In genomic region chr2:132757676-132758075, GRCh38 we compare ENCODE assay signal across 23 cellular contexts.
A peak's percentile ranks its signal among the peaks of the same experiment; 100 is the strongest.
DNase-seq lines count a peak whose midpoint lies in the region; ATAC-seq and TF ChIP-seq lines count a peak whose summit lies in the region.
"Had no signal": no experiment of that assay in that cellular context is flagged by ENCODE, and none has a peak within 500 bp of the region (broad histone marks: within the 10 kb centered on the region; RNA-seq: fewer than 3 reads in every experiment).

No MANE protein-coding gene starts in this region.

- H3K27me3 ChIP-seq in mesendoderm (ENCODE audit: insufficient read depth, low read length, poor library complexity): no peaks in the 10 kb centered on the region
- H3K27me3 ChIP-seq: tibial nerve had no signal

- H3K79me2 ChIP-seq in mesendoderm (ENCODE audit: control insufficient read depth, insufficient read depth, low read length): no peaks in the 10 kb centered on the region

- peak overlapping the region; percentile 26; the same call in 1 of the 2 replicates for H3K4me3 Mint-ChIP-seq in HFFc6
- H3K4me3 Mint-ChIP-seq: activated CD4-positive, alpha-beta memory T cell treated with anti-CD3 and anti-CD28 coated beads for 36 hours; CD8-positive, alpha-beta memory T cell; effector memory CD8-positive, alpha-beta T cell; memory B cell; neural crest cell; stimulated activated naive CD8-positive, alpha-beta T cell treated with anti-CD3 and anti-CD28 coated beads, Interleukin-15, Interleukin-2, amounts not matched to agents 100 ng/mL and 50 ng/mL, for 24 hours had no signal

- H3K23ac ChIP-seq in mesendoderm (ENCODE audit: low read length): no peak overlapping the region

- H3K4me1 Mint-ChIP-seq in HFFc6 (ENCODE audit: low read depth): peaks cover 31% of the 10 kb centered on the region; the same call in 1 of the 2 replicates
- H3K4me1 Mint-ChIP-seq: CD8-positive, alpha-beta memory T cell; memory B cell; neural crest cell had no signal

- no peak overlapping the region for H2BK15ac ChIP-seq in mesendoderm (replicated peaks; ENCODE audit: low read depth)

- H3K4me3 ChIP-seq in mesendoderm (ENCODE audit: low read length) (no peak overlapping the region), mucosa of descending colon (no peak overlapping the region)
- H3K4me3 ChIP-seq: HAP-1, tibial nerve had no signal

- ATAC-seq in HG03439 (IDR thresholded peaks at IDR 0.05; ENCODE audit: unreplicated experiment): no peak
- ATAC-seq in mucosa of descending colon: no peak
- ATAC-seq: effector memory CD8-positive, alpha-beta T cell had no signal

- intact Hi-C loops in mucosa of descending colon (cut with DNase I, micrococcal nuclease): no loop called here

- no peak overlapping the region for H3K9ac ChIP-seq in mesendoderm (ENCODE audit: low read length)

- H3K4ac ChIP-seq in mesendoderm (ENCODE audit: low read depth, low read length): no peak overlapping the region

- H3K27ac ChIP-seq in mesendoderm (ENCODE audit: low read depth, low read length): no peak overlapping the region
- H3K27ac ChIP-seq: tibial nerve had no signal

- H2AK5ac ChIP-seq in mesendoderm (ENCODE audit: low read length): no peak overlapping the region

- H3K27ac Mint-ChIP-seq in HFFc6: peak overlapping the region; percentile 25; the same call in 1 of the 2 replicates
- H3K27ac Mint-ChIP-seq: activated CD4-positive, alpha-beta memory T cell treated with anti-CD3 and anti-CD28 coated beads for 36 hours; CD8-positive, alpha-beta memory T cell; effector memory CD8-positive, alpha-beta T cell; memory B cell; stimulated activated naive CD8-positive, alpha-beta T cell treated with anti-CD3 and anti-CD28 coated beads, Interleukin-15, Interleukin-2, amounts not matched to agents 100 ng/mL and 50 ng/mL, for 24 hours had no signal

- no peaks in the 10 kb centered on the region for H3K36me3 Mint-ChIP-seq in HFFc6 (ENCODE audit: low read depth)
- H3K36me3 Mint-ChIP-seq: activated CD4-positive, alpha-beta memory T cell treated with anti-CD3 and anti-CD28 coated beads for 36 hours; CD8-positive, alpha-beta memory T cell; memory B cell had no signal

- no peak overlapping the region for H3K56ac ChIP-seq in mesendoderm (ENCODE audit: low read length)

- 100% methylated on average over 2 of the region's 3 CpGs for WGBS in mesendoderm (ENCODE audit: extremely low coverage, insufficient coverage, low lambda C conversion rate)

- H3K4me2 ChIP-seq in mesendoderm (ENCODE audit: low read length): no peak overlapping the region

- H3K9me3 ChIP-seq in mucosa of descending colon: no peaks in the 10 kb centered on the region
- H3K9me3 ChIP-seq: HAP-1, tibial nerve had no signal

- H3K18ac ChIP-seq in mesendoderm (ENCODE audit: low read length): no peak overlapping the region

- H3K4me1 ChIP-seq in mesendoderm (ENCODE audit: control insufficient read depth, low read depth, low read length): peaks cover 2% of the 10 kb centered on the region
- H3K4me1 ChIP-seq in mucosa of descending colon (ENCODE audit: low read depth): no peaks in the 10 kb centered on the region
- H3K4me1 ChIP-seq: HAP-1, tibial nerve had no signal

- H2BK120ac ChIP-seq in mesendoderm (ENCODE audit: low read depth, low read length): no peak overlapping the region

- H3K9me3 Mint-ChIP-seq in HFFc6: no peaks in the 10 kb centered on the region
- H3K9me3 Mint-ChIP-seq: activated CD4-positive, alpha-beta memory T cell treated with anti-CD3 and anti-CD28 coated beads for 36 hours; neural crest cell had no signal

- no peak overlapping the region for H2BK5ac ChIP-seq in mesendoderm (ENCODE audit: low read length)

- H4K5ac ChIP-seq in mesendoderm (ENCODE audit: low read length): no peak overlapping the region

- H3K79me1 ChIP-seq in mesendoderm (ENCODE audit: low read length): no peaks in the 10 kb centered on the region

- no peaks in the 10 kb centered on the region; the same call in 1 of the 2 replicates for H3K27me3 Mint-ChIP-seq in HFFc6 (ENCODE audit: insufficient read depth)
- H3K27me3 Mint-ChIP-seq: activated CD4-positive, alpha-beta memory T cell treated with anti-CD3 and anti-CD28 coated beads for 36 hours; CD8-positive, alpha-beta memory T cell; effector memory CD8-positive, alpha-beta T cell; stimulated activated naive CD8-positive, alpha-beta T cell treated with anti-CD3 and anti-CD28 coated beads, Interleukin-15, Interleukin-2, amounts not matched to agents 100 ng/mL and 50 ng/mL, for 24 hours had no signal

- DNase-seq in Daoy (ENCODE audit: low read depth) (peak; percentile 55), HFFc6 (no peak), astrocyte of the hippocampus (ENCODE audit: low read depth, low spot score) (peak; percentile 34), mesendoderm (peak; percentile 5), mucosa of descending colon (no peak), NCI-H524 treated with DMSO at 0.1 percent for 48 hours (lab: John Stamatoyannopoulos, UW) (no peak), midbrain (lab: John Stamatoyannopoulos, UW) (no peak)
- DNase-seq: activated CD4-positive, alpha-beta memory T cell treated with anti-CD3 and anti-CD28 coated beads for 36 hours; activated naive CD4-positive, alpha-beta T cell treated with Interleukin-2 at 50 U/mL for 16 hours; activated T-cell treated with anti-CD3 and anti-CD28 coated beads, Interleukin-2, amount 50 U/mL, for 1 hour; CD8-positive, alpha-beta memory T cell; DND-41; effector memory CD8-positive, alpha-beta T cell; NCI-H1105; NCI-H2107; NCI-H510A treated with DMSO at 0.1 percent for 48 hours; SHP77 had no signal

- TF ChIP-seq CTCF in HFFc6 (IDR thresholded peaks at IDR 0.05) (no peak), mucosa of descending colon (IDR thresholded peaks at IDR 0.05) (no peak)

- H3K36me3 ChIP-seq in mesendoderm (ENCODE audit: control insufficient read depth, insufficient read depth, low read length): no peaks in the 10 kb centered on the region
- H3K36me3 ChIP-seq in mucosa of descending colon (ENCODE audit: low read depth): no peaks in the 10 kb centered on the region
- H3K36me3 ChIP-seq: HAP-1, tibial nerve had no signal

- no peak overlapping the region for H4K8ac ChIP-seq in mesendoderm (ENCODE audit: low read depth, low read length)

Comparison
In these comparisons a context has a peak if more than half of its experiments do, and no peak if none do; other contexts are left out.
1. DNase-seq: peak in Daoy (single experiment), astrocyte of the hippocampus (single experiment) and mesendoderm (single experiment); none in HFFc6 (single experiment), mucosa of descending colon (0 of 3), NCI-H524 treated with DMSO at 0.1 percent for 48 hours (single experiment) and midbrain (single experiment).